Comparison of ENCODE assay signal across 8 cellular contexts in genomic region chr14:68607081-68607851, GRCh38.
A peak's percentile ranks its signal among the peaks of the same experiment; 100 is the strongest.
DNase-seq lines count a peak whose midpoint lies in the region; ATAC-seq, FAIRE-seq and TF ChIP-seq lines count a peak whose summit lies in the region.

No MANE protein-coding gene starts in this region.

- CTCF ChIA-PET in activated naive CD4-positive, alpha-beta T cell treated with anti-CD3 and anti-CD28 coated beads, Interleukin-2, amount 10 ng/mL, durations not matched to agents 7 days and 5 days (lab: Charles Lee): no interaction called here

- intact Hi-C loops in dorsolateral prefrontal cortex (cut with DNase I): no loop called here

- no peak overlapping the region for H3K4me3 ChIP-seq in dorsolateral prefrontal cortex
- no peak overlapping the region for H3K4me3 ChIP-seq in muscle layer of duodenum (ENCODE audit: low read depth in 1 of 2, low read length in 2 of 2)
- no peak overlapping the region for H3K4me3 ChIP-seq in urinary bladder (ENCODE audit: low read depth, low read length)

- no peaks in the 10 kb centered on the region for H3K9me3 ChIP-seq in muscle layer of duodenum (ENCODE audit: control insufficient read depth in 1 of 2, low read length in 2 of 2)

- H3K27ac ChIP-seq in dorsolateral prefrontal cortex: peak overlapping the region in 52 of 59 donors; percentile 2 to 85 (median 64)
- peak overlapping the region; percentile 80 for H3K27ac ChIP-seq in muscle layer of duodenum (ENCODE audit: low read length)
- peak overlapping the region; percentile 79 for H3K27ac ChIP-seq in urinary bladder (ENCODE audit: low read depth)

- no peak overlapping the region for H3K4me3 Mint-ChIP-seq in activated naive CD4-positive, alpha-beta T cell treated with anti-CD3 and anti-CD28 coated beads, Interleukin-2, amount 10 ng/mL, durations not matched to agents 7 days and 5 days

- no peaks in the 10 kb centered on the region for H3K27me3 Mint-ChIP-seq in activated naive CD4-positive, alpha-beta T cell treated with anti-CD3 and anti-CD28 coated beads, Interleukin-2, amount 10 ng/mL, durations not matched to agents 7 days and 5 days

- no peak for TF ChIP-seq CTCF in dorsolateral prefrontal cortex (IDR thresholded peaks at IDR 0.05 in 54 of 56, conservative IDR thresholded peaks at IDR 0.05 in 2 of 56; ENCODE audit: low read depth in 1 of 56, partially characterized antibody in 56 of 56)

- DNase-seq in activated naive CD4-positive, alpha-beta T cell treated with anti-CD3 and anti-CD28 coated beads, Interleukin-2, amount 10 ng/mL, durations not matched to agents 7 days and 5 days: peak; percentile 28
- no peak for DNase-seq in activated naive CD4-positive, alpha-beta T cell treated with anti-CD3 and anti-CD28 coated beads, Interleukin-2, amount 50 U/mL, for 16 hours
- DNase-seq in dorsolateral prefrontal cortex: no peak
- DNase-seq in GM19238 (ENCODE audit: insufficient read length, low spot score): no peak
- DNase-seq in RCC 7860 (ENCODE audit: low spot score): no peak

- H3K27ac Mint-ChIP-seq in activated naive CD4-positive, alpha-beta T cell treated with anti-CD3 and anti-CD28 coated beads, Interleukin-2, amount 10 ng/mL, durations not matched to agents 7 days and 5 days: peak overlapping the region; percentile 78

- FAIRE-seq in RCC 7860 (lab: Jason Lieb, UNC): no peak

- H3K4me1 ChIP-seq in muscle layer of duodenum (ENCODE audit: control insufficient read depth in 1 of 2, insufficient read depth in 2 of 2, low read length in 2 of 2) (peaks cover 25 to 42% of the 10 kb centered on the region in 2 donors), urinary bladder (ENCODE audit: insufficient read depth) (peaks cover 1% of the 10 kb centered on the region)

- H3K4me1 Mint-ChIP-seq in activated naive CD4-positive, alpha-beta T cell treated with anti-CD3 and anti-CD28 coated beads, Interleukin-2, amount 10 ng/mL, durations not matched to agents 7 days and 5 days: peaks cover 15% of the 10 kb centered on the region

- H3K9me3 Mint-ChIP-seq in activated naive CD4-positive, alpha-beta T cell treated with anti-CD3 and anti-CD28 coated beads, Interleukin-2, amount 10 ng/mL, durations not matched to agents 7 days and 5 days: peaks cover 5% of the 10 kb centered on the region

- no peaks in the 10 kb centered on the region for H3K36me3 Mint-ChIP-seq in activated naive CD4-positive, alpha-beta T cell treated with anti-CD3 and anti-CD28 coated beads, Interleukin-2, amount 10 ng/mL, durations not matched to agents 7 days and 5 days

- WGBS in urinary bladder: 23% methylated on average over 16 of the region's 16 CpGs

- H3K27me3 ChIP-seq in dorsolateral prefrontal cortex: no peaks in the 10 kb centered on the region
- H3K27me3 ChIP-seq in muscle layer of duodenum (ENCODE audit: low read depth, low read length): no peaks in the 10 kb centered on the region

- H3K36me3 ChIP-seq in muscle layer of duodenum (ENCODE audit: control insufficient read depth in 1 of 2, insufficient read depth in 2 of 2, low read length in 2 of 2): no peaks in the 10 kb centered on the region
- no peaks in the 10 kb centered on the region for H3K36me3 ChIP-seq in urinary bladder (ENCODE audit: insufficient read depth)

- ATAC-seq in HG03025 (IDR thresholded peaks at IDR 0.05; ENCODE audit: low FRiP score, unreplicated experiment): no peak
